In the genomic region with DNA sequence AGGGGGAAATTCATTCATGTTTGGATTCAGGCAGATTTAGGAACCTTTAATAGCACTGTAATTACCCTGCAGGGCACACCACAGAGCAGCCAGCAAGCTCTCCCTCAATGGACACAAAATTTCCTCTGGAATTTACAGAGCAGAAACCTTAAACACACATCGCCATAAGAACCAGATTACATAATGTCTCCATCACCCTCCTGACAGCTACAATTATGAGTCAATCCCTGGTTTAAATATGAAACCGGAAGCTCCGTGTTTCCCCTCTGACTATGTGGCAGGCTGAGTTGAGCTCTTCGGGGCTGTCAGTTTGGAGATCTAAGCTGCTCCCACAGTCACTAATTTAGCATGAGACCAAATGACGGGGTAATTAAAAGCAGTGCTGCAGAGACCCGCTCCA, we compare ENCODE assay signal across 8 cellular contexts.
DNase-seq lines count a peak whose midpoint lies in the region; ATAC-seq and TF ChIP-seq lines count a peak whose summit lies in the region.

No MANE protein-coding gene starts in this region.

- peak; percentile 89 for ATAC-seq in GM21390 (IDR thresholded peaks at IDR 0.05; ENCODE audit: unreplicated experiment)
- peak; percentile 83 for ATAC-seq in HG03571 (IDR thresholded peaks at IDR 0.05; ENCODE audit: unreplicated experiment)
- peak in 3 of 4 experiments; percentile 38 to 53 (median 52) for ATAC-seq in T-cell (replicated peaks in 1 of 4)
- peak; percentile 73 for ATAC-seq in omental fat pad (ENCODE audit: low FRiP score)

- TF ChIP-seq POLR2A in esophagus squamous epithelium (IDR thresholded peaks at IDR 0.05): no peak

- intact Hi-C loops in esophagus squamous epithelium (cut with DNase I): no loop called here

- WGBS in esophagus squamous epithelium, 2 donors: 1 to 6% methylated on average over 6 of the region's 6 CpGs

- H3K27ac Mint-ChIP-seq in T-cell: no peak overlapping the region

- CTCF ChIA-PET in T-cell (lab: Charles Lee): no interaction called here

- no peaks in the 10 kb centered on the region for H3K36me3 Mint-ChIP-seq in T-cell

- H3K9me3 ChIP-seq in esophagus squamous epithelium: no peaks in the 10 kb centered on the region

- peaks cover 25 to 61% (median 34%) of the 10 kb centered on the region in 3 donors for H3K4me1 ChIP-seq in esophagus squamous epithelium

- peaks cover 5 to 27% (median 24%) of the 10 kb centered on the region in 3 donors for H3K4me1 Mint-ChIP-seq in T-cell

- TF ChIP-seq CTCF in esophagus squamous epithelium (IDR thresholded peaks at IDR 0.05) (no peak), omental fat pad (IDR thresholded peaks at IDR 0.05) (no peak)

- H3K4me3 Mint-ChIP-seq in T-cell: peak overlapping the region in 2 of 3 donors; percentile 9 to 15

- DNase-seq in GF-D8 (lab: John Stamatoyannopoulos, UW): peak; percentile 3
- DNase-seq in T-cell: no peak
- DNase-seq in esophagus squamous epithelium (lab: John Stamatoyannopoulos, UW): no peak
- DNase-seq in omental fat pad (ENCODE audit: low spot score): no peak
- no peak for DNase-seq in activated CD8-positive, alpha-beta memory T cell treated with anti-CD3 and anti-CD28 coated beads, Interleukin-2, amount 50 U/mL, for 4 hours
- no peak for DNase-seq in NCI-H1092 treated with DMSO at 0.1 percent for 48 hours (lab: John Stamatoyannopoulos, UW)

- no peaks in the 10 kb centered on the region for H3K27me3 ChIP-seq in esophagus squamous epithelium

- H3K4me3 ChIP-seq in esophagus squamous epithelium: peak overlapping the region; percentile 6 to 49 (median 24)

- POLR2A ChIA-PET in T-cell (lab: Charles Lee): no interaction called here

- peak overlapping the region; percentile 27 to 80 (median 72) for H3K27ac ChIP-seq in esophagus squamous epithelium

- no peaks in the 10 kb centered on the region for H3K36me3 ChIP-seq in esophagus squamous epithelium

- H3K27me3 Mint-ChIP-seq in T-cell: peaks cover 44 to 53% of the 10 kb centered on the region in 2 donors

- H3K9me3 Mint-ChIP-seq in T-cell: no peaks in the 10 kb centered on the region
